Comparison of ENCODE assay signal across 8 cellular contexts in genomic region chr1:231527586-231528174, GRCh38. TPM values are rescaled to one million over a fixed set of nuclear protein-coding genes. Genes with fewer than 3 reads are reported as not detected.
DNase-seq lines count a peak whose midpoint lies in the region; ATAC-seq and TF ChIP-seq lines count a peak whose summit lies in the region.

No MANE protein-coding gene starts in this region.

- H3K27ac ChIP-seq in KMS-11 (peak overlapping the region; percentile 82; the same call in 1 of the 2 replicates), caudate nucleus (ENCODE audit: low read depth, low read length) (peak overlapping the region; percentile 99)

- peaks cover 15% of the 10 kb centered on the region for H3K79me2 ChIP-seq in KMS-11 (ENCODE audit: insufficient read depth, low read depth)

- peak overlapping the region; percentile 99 for H2AFZ ChIP-seq in KMS-11 (ENCODE audit: low read depth)

- H3K4me2 ChIP-seq in KMS-11: peak overlapping the region; percentile 95

- no peaks in the 10 kb centered on the region for H4K20me1 ChIP-seq in KMS-11 (ENCODE audit: insufficient read depth)

- no peak for TF ChIP-seq CTCF in KMS-11 (conservative IDR thresholded peaks at IDR 0.05; ENCODE audit: low read depth, low read length)

- H3K27me3 ChIP-seq in KMS-11 (ENCODE audit: insufficient read depth, low read depth): no peaks in the 10 kb centered on the region
- no peaks in the 10 kb centered on the region for H3K27me3 ChIP-seq in mononuclear cell (ENCODE audit: insufficient read depth, low read length)

- H3K4me1 ChIP-seq in KMS-11 (ENCODE audit: low read depth, poor library complexity, severe bottlenecking) (peaks cover 19% of the 10 kb centered on the region), mononuclear cell (ENCODE audit: insufficient read depth, low read length) (peaks cover 56% of the 10 kb centered on the region)

- H3K9me3 ChIP-seq in mononuclear cell (ENCODE audit: low read depth, low read length): no peaks in the 10 kb centered on the region

- ATAC-seq in GM21717 (IDR thresholded peaks at IDR 0.05; ENCODE audit: unreplicated experiment): peak; percentile 21

- H3K9ac ChIP-seq in KMS-11: peak overlapping the region; percentile 82; the same call in 1 of the 2 replicates

- DNase-seq in caudate nucleus (lab: John Stamatoyannopoulos, UW) (no peak), activated gamma-delta T cell treated with Interleukin-2 at 50 U/mL for 16 hours (no peak), putamen (ENCODE audit: low spot score) (no peak)
- no peak for DNase-seq in effector CD4-positive, alpha-beta T cell

- peak overlapping the region; percentile 88 for H3K4me3 ChIP-seq in GM08714 (ENCODE audit: low read length)
- H3K4me3 ChIP-seq in KMS-11 (IDR thresholded peaks at IDR 0.05; ENCODE audit: insufficient read depth, low read depth, low read length): no peak overlapping the region
- H3K4me3 ChIP-seq in mononuclear cell (ENCODE audit: low read length): peak overlapping the region; percentile 73

- H3K36me3 ChIP-seq in KMS-11 (ENCODE audit: insufficient read depth): no peaks in the 10 kb centered on the region

RNA-seq across cellular contexts. Expression of gene TSNAX, which starts 0.8 kb away (rescaled TPM):
- total RNA-seq in mononuclear cell: 27.3 TPM
